9 cellular contexts compared by ENCODE assay signal in genomic region chr22:39598017-39598965, GRCh38. TPM values are rescaled to one million over a fixed set of nuclear protein-coding genes. Genes with fewer than 3 reads are reported as not detected.
DNase-seq lines count a peak whose midpoint lies in the region; ATAC-seq, FAIRE-seq and TF ChIP-seq lines count a peak whose summit lies in the region.
"Had no signal": no experiment of that assay in that cellular context is flagged by ENCODE, and none has a peak within 500 bp of the region (broad histone marks: within the 10 kb centered on the region; RNA-seq: fewer than 3 reads in every experiment).

No MANE protein-coding gene starts in this region.

- WGBS in A549 (ENCODE audit: missing lambda C conversion rate) = 55% methylated on average over 25 of the region's 36 CpGs
- 43% methylated on average over 18 of the region's 36 CpGs for WGBS in esophagus muscularis mucosa
- WGBS in smooth muscle cell (ENCODE audit: low lambda C conversion rate) = 36% methylated on average over 28 of the region's 36 CpGs

- no peaks in the 10 kb centered on the region for H4K20me1 ChIP-seq in smooth muscle cell (ENCODE audit: low read depth)

- POLR2A ChIA-PET in A549 (lab: Yijun Ruan, JAX) = no interaction called here

- DNase-seq in A549 (ENCODE audit: low read depth in 1 of 2, low spot score in 1 of 2) (peak; percentile 14 to 40), NCI-H146 treated with DMSO at 0.1 percent for 48 hours (lab: John Stamatoyannopoulos, UW; ENCODE audit: unreplicated experiment) (peak; percentile 45), activated T-helper 1 cell treated with Interleukin-2 at 50 U/mL for 16 hours (ENCODE audit: low read depth) (peak; percentile 57), iris pigment epithelial cell (ENCODE audit: low read depth) (peak; percentile 17), esophagus muscularis mucosa (ENCODE audit: extremely low spot score) (no peak), dorsolateral prefrontal cortex (no peak), smooth muscle cell (lab: John Stamatoyannopoulos, UW; ENCODE audit: unreplicated experiment) (no peak)
- peak; percentile 68 to 76 for DNase-seq in stimulated activated CD8-positive, alpha-beta memory T cell treated with anti-CD3 and anti-CD28 coated beads, Interleukin-2, amount 100 ng/mL, for 48 hours (ENCODE audit: low read depth in 2 of 2)

- TF ChIP-seq EP300 in A549 (IDR thresholded peaks at IDR 0.05) (no peak), esophagus muscularis mucosa (IDR thresholded peaks at IDR 0.05) (no peak)

- H3K9ac ChIP-seq in smooth muscle cell (ENCODE audit: low read depth) = no peak overlapping the region

- TF ChIP-seq CTCF in A549 (IDR thresholded peaks at IDR 0.05) (no peak), esophagus muscularis mucosa (IDR thresholded peaks at IDR 0.05) (no peak), dorsolateral prefrontal cortex (IDR thresholded peaks at IDR 0.05 in 54 of 56, conservative IDR thresholded peaks at IDR 0.05 in 2 of 56; ENCODE audit: low read depth in 1 of 56, partially characterized antibody in 56 of 56) (no peak), smooth muscle cell (IDR thresholded peaks at IDR 0.05; ENCODE audit: borderline replicate concordance, insufficient read depth, poor library complexity, severe bottlenecking) (no peak)

- no peaks in the 10 kb centered on the region for H3K36me3 ChIP-seq in esophagus muscularis mucosa
- H3K36me3 ChIP-seq in smooth muscle cell (ENCODE audit: low read depth) = no peaks in the 10 kb centered on the region

- intact Hi-C loops in esophagus muscularis mucosa (cut with DNase I) = no loop called here
- intact Hi-C loops in dorsolateral prefrontal cortex (cut with DNase I) = no loop called here

- no peak overlapping the region for H2AFZ ChIP-seq in smooth muscle cell (ENCODE audit: low read depth)

- H3K9me3 ChIP-seq in A549 = peaks cover 4% of the 10 kb centered on the region; the same call in 1 of the 3 replicates
- H3K9me3 ChIP-seq in esophagus muscularis mucosa = peaks cover 0 to 12% (median 9%) of the 10 kb centered on the region in 4 donors
- H3K9me3 ChIP-seq in smooth muscle cell (replicated peaks; ENCODE audit: low read depth) = no peaks in the 10 kb centered on the region

- CTCF ChIA-PET in A549 (lab: Yijun Ruan, JAX) = no interaction called here

- peaks cover 0 to 81% (median 10%) of the 10 kb centered on the region in 4 donors for H3K27me3 ChIP-seq in esophagus muscularis mucosa
- H3K27me3 ChIP-seq in dorsolateral prefrontal cortex = peaks cover 0 to 18% (median 0%) of the 10 kb centered on the region in 45 donors
- H3K27me3 ChIP-seq in smooth muscle cell (ENCODE audit: low read depth) = peaks cover 34% of the 10 kb centered on the region

- no peak for TF ChIP-seq RAD21 in A549 (conservative IDR thresholded peaks at IDR 0.05 in 1 of 2, IDR thresholded peaks at IDR 0.05 in 1 of 2)

- TF ChIP-seq POLR2A in A549 (IDR thresholded peaks at IDR 0.05; ENCODE audit: low read length) (no peak), esophagus muscularis mucosa (IDR thresholded peaks at IDR 0.05; ENCODE audit: low read depth) (no peak)

- H3K4me1 ChIP-seq in A549 (peaks cover 7% of the 10 kb centered on the region), esophagus muscularis mucosa (no peaks in the 10 kb centered on the region), smooth muscle cell (ENCODE audit: low read depth) (no peaks in the 10 kb centered on the region)

- no peak for FAIRE-seq in A549 (lab: Jason Lieb, UNC)

- peak overlapping the region; percentile 34; the same call in 1 of the 3 replicates for H3K4me2 ChIP-seq in A549
- H3K4me2 ChIP-seq in smooth muscle cell = no peak overlapping the region

- H3F3A ChIP-seq in smooth muscle cell (ENCODE audit: low read depth) = no peaks in the 10 kb centered on the region

- H3K79me2 ChIP-seq in smooth muscle cell (ENCODE audit: low read depth) = no peaks in the 10 kb centered on the region

- H3K27ac ChIP-seq in A549 (no peak overlapping the region; a peak in 1 of 6 replicates), esophagus muscularis mucosa (replicated peaks in 1 of 4) (no peak overlapping the region), dorsolateral prefrontal cortex (no peak overlapping the region), smooth muscle cell (ENCODE audit: low read depth) (no peak overlapping the region)

- H3K4me3 ChIP-seq in A549 (no peak overlapping the region), esophagus muscularis mucosa (no peak overlapping the region), dorsolateral prefrontal cortex (no peak overlapping the region), smooth muscle cell (no peak overlapping the region)

- ATAC-seq in A549 = peak; percentile 73 to 88

TF ChIP-seq in A549, 52 proteins besides CTCF, POLR2A, EP300 and RAD21:
- TF ChIP-seq ZC3H11A (IDR thresholded peaks at IDR 0.05) (no peak), SMC3 (IDR thresholded peaks at IDR 0.05) (no peak), HES2 (IDR thresholded peaks at IDR 0.05) (no peak), EHMT2 (IDR thresholded peaks at IDR 0.05; ENCODE audit: low read depth) (no peak), REST (IDR thresholded peaks at IDR 0.05) (no peak), FOXS1 (CRISPR knock-in tag; IDR thresholded peaks at IDR 0.05) (no peak), MAFK (IDR thresholded peaks at IDR 0.05; ENCODE audit: partially characterized antibody) (no peak), KDM5A (IDR thresholded peaks at IDR 0.05) (no peak), TP53 (CRISPR knock-in tag; IDR thresholded peaks at IDR 0.05) (no peak), MAZ (IDR thresholded peaks at IDR 0.05; ENCODE audit: borderline replicate concordance, low read depth, low read length) (no peak), BHLHE40 (IDR thresholded peaks at IDR 0.05; ENCODE audit: low read depth, low read length) (no peak), CBX2 (IDR thresholded peaks at IDR 0.05; ENCODE audit: borderline replicate concordance, low read depth) (no peak), BCL3 (IDR thresholded peaks at IDR 0.05) (no peak)

RNA-seq across cellular contexts. Expression of gene CACNA1I, which starts 27.7 kb away (rescaled TPM):
- 0.03 and 0.07 TPM in 2 replicates for polyA plus RNA-seq in A549 (2011; rRNA removed)
- 0.01 and 0.04 TPM in 2 replicates for polyA plus RNA-seq in A549 (2012; cell fraction: cytosol; rRNA removed)
- polyA plus RNA-seq in A549 (2012; cell fraction: nucleus; rRNA removed) = 0.11 and 0.16 TPM in 2 replicates
- 0.12 to 0.17 TPM (median 0.13 TPM) in 3 replicates for polyA plus RNA-seq in A549 (2017; fragmentation: RNase III; extraction: RNeasy Plus Mini Kit Qiagen cat#74134 plus additional on column Dnase treatment)
- polyA minus RNA-seq in A549 (2011; rRNA and poly(A)+ RNA removed) = under 0.01 and 0.17 TPM in 2 replicates
- under 1 TPM in 3 of 4 donors, not detected in 1; under 0.01 to 0.39 (median 0.33) TPM for total RNA-seq in esophagus muscularis mucosa
- total RNA-seq in dorsolateral prefrontal cortex = 10 to 100 TPM in 119 of 120 experiments, 1 to 10 TPM in 1; 7.4 to 42.2 (median 25.6) TPM
- total RNA-seq in smooth muscle cell = not detected in 2 replicates
- polyA plus RNA-seq in smooth muscle cell = not detected in 2 replicates
- total RNA-seq: skeletal muscle tissue had no signal

Comparison
In these comparisons a context has a peak if more than half of its experiments do, and no peak if none do; other contexts are left out.
1. DNase-seq: peak in A549 (2 of 2), NCI-H146 treated with DMSO at 0.1 percent for 48 hours (single experiment), activated T-helper 1 cell treated with Interleukin-2 at 50 U/mL for 16 hours (single experiment), iris pigment epithelial cell (single experiment) and stimulated activated CD8-positive, alpha-beta memory T cell treated with anti-CD3 and anti-CD28 coated beads, Interleukin-2, amount 100 ng/mL, for 48 hours (2 of 2); none in esophagus muscularis mucosa (single experiment), dorsolateral prefrontal cortex (0 of 10) and smooth muscle cell (single experiment).